8 cellular contexts compared by ENCODE assay signal in genomic region chr1:202553560-202554038, GRCh38.
DNase-seq lines count a peak whose midpoint lies in the region; ATAC-seq and TF ChIP-seq lines count a peak whose summit lies in the region.

No MANE protein-coding gene starts in this region.

- no peak overlapping the region for H2AFZ ChIP-seq in OCI-LY7 (ENCODE audit: low read length)

- POLR2A ChIA-PET in OCI-LY7 (lab: Charles Lee), result interaction anchor here (0.6 kb wide), 1 partner anchor 147 kb away, joined by 3 read pairs; no protein-coding TSS in a partner anchor

- peak overlapping the region; percentile 35 for H3K4me2 ChIP-seq in OCI-LY7 (ENCODE audit: low read length)

- H3K9me3 ChIP-seq in OCI-LY7 (ENCODE audit: low read length) (no peaks in the 10 kb centered on the region), skeletal muscle tissue (ENCODE audit: control insufficient read depth in 3 of 3, low read length in 3 of 3) (no peaks in the 10 kb centered on the region)

- CTCF ChIA-PET in OCI-LY7 (lab: Charles Lee; ENCODE audit: unreplicated experiment), result no interaction called here
- CTCF ChIA-PET in activated naive CD4-positive, alpha-beta T cell treated with anti-CD3 and anti-CD28 coated beads for 36 hours (lab: Charles Lee), result no interaction called here

- no peaks in the 10 kb centered on the region for H3K79me2 ChIP-seq in OCI-LY7 (ENCODE audit: insufficient read depth, low read depth, low read length)

- peak; percentile 44 for ATAC-seq in GM21576 (IDR thresholded peaks at IDR 0.05; ENCODE audit: unreplicated experiment)
- peak; percentile 53 for ATAC-seq in Right ventricle myocardium superior (ENCODE audit: poor library complexity)

- H3K27ac Mint-ChIP-seq in activated naive CD4-positive, alpha-beta T cell treated with anti-CD3 and anti-CD28 coated beads for 36 hours, result no peak overlapping the region

- H3K27me3 Mint-ChIP-seq in activated naive CD4-positive, alpha-beta T cell treated with anti-CD3 and anti-CD28 coated beads for 36 hours (ENCODE audit: low read depth), result no peaks in the 10 kb centered on the region

- H3K9ac ChIP-seq in skeletal muscle tissue (ENCODE audit: low read depth in 1 of 3, low read length in 3 of 3), result no peak overlapping the region

- no peak overlapping the region for H3K4me3 Mint-ChIP-seq in activated naive CD4-positive, alpha-beta T cell treated with anti-CD3 and anti-CD28 coated beads for 36 hours

- no peaks in the 10 kb centered on the region for H4K20me1 ChIP-seq in OCI-LY7 (ENCODE audit: insufficient read depth, low read length)

- peak; percentile 55 for DNase-seq in OCI-LY7 (ENCODE audit: low spot score)
- DNase-seq in Right ventricle myocardium superior, result no peak
- no peak for DNase-seq in RKO (ENCODE audit: low spot score)
- no peak for DNase-seq in activated naive CD4-positive, alpha-beta T cell treated with anti-CD3 and anti-CD28 coated beads for 36 hours
- DNase-seq in activated effector memory CD4-positive, alpha-beta T cell treated with anti-CD3 and anti-CD28 coated beads, Interleukin-2, amount 50 U/mL, for 16 hours, result no peak
- no peak for DNase-seq in NCI-H2107 treated with DMSO at 0.1 percent for 48 hours (lab: John Stamatoyannopoulos, UW; ENCODE audit: unreplicated experiment)

- no TSS peak for BruUV-seq in OCI-LY7 (replicated peaks; lab: Mats Ljungman, UMichigan)

- H3K36me3 Mint-ChIP-seq in activated naive CD4-positive, alpha-beta T cell treated with anti-CD3 and anti-CD28 coated beads for 36 hours (ENCODE audit: low read depth), result no peaks in the 10 kb centered on the region

- peaks cover 12% of the 10 kb centered on the region for H3K4me1 ChIP-seq in OCI-LY7 (ENCODE audit: insufficient read depth, low read length, poor library complexity, severe bottlenecking)
- peaks cover 3 to 18% (median 16%) of the 10 kb centered on the region in 3 donors for H3K4me1 ChIP-seq in skeletal muscle tissue (ENCODE audit: control insufficient read depth in 3 of 3, insufficient read depth in 3 of 3, low read length in 3 of 3)

- intact Hi-C loops in OCI-LY7 (cut with micrococcal nuclease; ENCODE audit: unreplicated experiment) (no loop called here), Right ventricle myocardium superior (cut with DNase I) (no loop called here)
- intact Hi-C loops in activated naive CD4-positive, alpha-beta T cell treated with anti-CD3 and anti-CD28 coated beads for 36 hours (cut with micrococcal nuclease), result no loop called here

- no peaks in the 10 kb centered on the region for H3K4me1 Mint-ChIP-seq in activated naive CD4-positive, alpha-beta T cell treated with anti-CD3 and anti-CD28 coated beads for 36 hours (ENCODE audit: low read depth)

- H3K27me3 ChIP-seq in skeletal muscle tissue (ENCODE audit: control insufficient read depth in 3 of 3, insufficient read depth in 3 of 3, low read length in 3 of 3), result no peaks in the 10 kb centered on the region

- TF ChIP-seq CTCF in OCI-LY7 (conservative IDR thresholded peaks at IDR 0.05; ENCODE audit: low read length), result no peak

- H3K4me3 ChIP-seq in OCI-LY7 (ENCODE audit: low read depth, low read length, poor library complexity, severe bottlenecking) (no peak overlapping the region), skeletal muscle tissue (ENCODE audit: low read length in 3 of 3) (no peak overlapping the region)

- no peaks in the 10 kb centered on the region for H3K9me3 Mint-ChIP-seq in activated naive CD4-positive, alpha-beta T cell treated with anti-CD3 and anti-CD28 coated beads for 36 hours

- H3K9me2 ChIP-seq in OCI-LY7 (ENCODE audit: insufficient read depth, low read length), result no peaks in the 10 kb centered on the region

- no peaks in the 10 kb centered on the region for H3K36me3 ChIP-seq in OCI-LY7 (ENCODE audit: insufficient read depth, low read length)
- H3K36me3 ChIP-seq in skeletal muscle tissue (ENCODE audit: control insufficient read depth in 3 of 3, insufficient read depth in 3 of 3, low read length in 3 of 3), result no peaks in the 10 kb centered on the region

- no peak overlapping the region for H3K27ac ChIP-seq in OCI-LY7 (ENCODE audit: low read depth, low read length, poor library complexity, severe bottlenecking)
- H3K27ac ChIP-seq in skeletal muscle tissue (ENCODE audit: low read depth, low read length), result peak overlapping the region; percentile 56
